In genomic region chr3:120457827-120458226, GRCh38 we compare ENCODE assay signal across 18 cellular contexts.
DNase-seq lines count a peak whose midpoint lies in the region; TF ChIP-seq lines count a peak whose summit lies in the region.
"Had no signal": no experiment of that assay in that cellular context is flagged by ENCODE, and none has a peak within 500 bp of the region (broad histone marks: within the 10 kb centered on the region; RNA-seq: fewer than 3 reads in every experiment).

No MANE protein-coding gene starts in this region.

- DNase-seq in NCI-H1417 (lab: John Stamatoyannopoulos, UW), result peak in 2 of 3 experiments; percentile 14 to 53
- DNase-seq in NCI-H1417 treated with DMSO at 0.1 percent for 48 hours (lab: John Stamatoyannopoulos, UW), result no peak
- peak; percentile 34 to 76 for DNase-seq in NCI-H446 (lab: John Stamatoyannopoulos, UW)
- DNase-seq in cerebellar cortex (ENCODE audit: low spot score), result peak; percentile 33
- DNase-seq in EL, result no peak
- no peak for DNase-seq in NCI-H1436 treated with DMSO at 0.1 percent for 48 hours (lab: John Stamatoyannopoulos, UW)
- no peak for DNase-seq in HUDEP-2 (lab: John Stamatoyannopoulos, UW; ENCODE audit: unreplicated experiment in 76 of 76)
- DNase-seq: AML-193; CD8-positive, alpha-beta T cell; GF-D8; MG63; NCI-H146; NCI-H2029 treated with DMSO at 0.1 percent for 48 hours; NCI-H2227 treated with DMSO at 0.1 percent for 48 hours; NCI-H526; SJCRH30; T-cell had no signal

- CTCF ChIA-PET in HEK293 (lab: Yijun Ruan, JAX), result interaction anchor here (0.7 kb wide), 1 partner anchor 44 kb away, joined by 3 read pairs; no protein-coding TSS in a partner anchor

- H3K4me3 ChIP-seq in HEK293 (ENCODE audit: low read depth, low read length), result no peak overlapping the region
- H3K4me3 ChIP-seq: MG63, SJCRH30 had no signal

- TF ChIP-seq CTCF in HEK293 (tag by site-specific recombination; IDR thresholded peaks at IDR 0.05), result no peak

- no peak overlapping the region for H3K27ac ChIP-seq in HEK293 (ENCODE audit: extremely low read depth, low read depth, low read length)
- H3K27ac ChIP-seq: SJCRH30 had no signal

- POLR2A ChIA-PET in HEK293 (lab: Yijun Ruan, JAX), result no interaction called here

- no peaks in the 10 kb centered on the region for H3K9me3 ChIP-seq in HEK293 (ENCODE audit: control insufficient read depth, insufficient read depth, low read depth, low read length)

- no peaks in the 10 kb centered on the region for H3K36me3 ChIP-seq in HEK293 (ENCODE audit: control insufficient read depth in 2 of 2, insufficient read depth in 1 of 2, low read length in 2 of 2)
- H3K36me3 ChIP-seq: MG63, SJCRH30 had no signal

- H3K4me1 ChIP-seq in HEK293 (ENCODE audit: control insufficient read depth, insufficient read depth, low read length), result 0 out of 2 replicates have a peak, but pooled peaks cover 2% of the 10 kb centered on the region

TF ChIP-seq in HEK293, 187 proteins besides CTCF, POLR2A, EP300 and RAD21:
- no peak for TF ChIP-seq KLF10 (tag by site-specific recombination; IDR thresholded peaks at IDR 0.05)
- TF ChIP-seq ZNF629 (tag by site-specific recombination; IDR thresholded peaks at IDR 0.05), result 0 out of 2 replicates have a peak, but pooled peaks have one; percentile 21
- no peak for TF ChIP-seq ZNF701 (tag by site-specific recombination; IDR thresholded peaks at IDR 0.05)
- TF ChIP-seq REST (tag by site-specific recombination; IDR thresholded peaks at IDR 0.05), result 0 out of 2 replicates have a peak, but pooled peaks have one; percentile 26
- TF ChIP-seq GLIS1 (tag by site-specific recombination; IDR thresholded peaks at IDR 0.05), result peak; percentile 99
- peak; percentile 39; the same call in 1 of the 2 replicates for TF ChIP-seq ZIC2 (tag by site-specific recombination; IDR thresholded peaks at IDR 0.05)

Comparison
In these comparisons a context has a peak if more than half of its experiments do, and no peak if none do; other contexts are left out.
1. DNase-seq: peak in NCI-H1417 (2 of 3), NCI-H446 (2 of 2) and cerebellar cortex (single experiment); none in NCI-H1417 treated with DMSO at 0.1 percent for 48 hours (single experiment), EL (single experiment), NCI-H1436 treated with DMSO at 0.1 percent for 48 hours (single experiment) and HUDEP-2 (0 of 76).